Comparison of ENCODE assay signal across 9 cellular contexts in genomic region chr4:76950052-76950845, GRCh38. TPM values are rescaled to one million over a fixed set of nuclear protein-coding genes. Genes with fewer than 3 reads are reported as not detected.
DNase-seq lines count a peak whose midpoint lies in the region; ATAC-seq, FAIRE-seq and TF ChIP-seq lines count a peak whose summit lies in the region.
"Had no signal": no experiment of that assay in that cellular context is flagged by ENCODE, and none has a peak within 500 bp of the region (broad histone marks: within the 10 kb centered on the region; RNA-seq: fewer than 3 reads in every experiment).

No MANE protein-coding gene starts in this region.

- H3K4me2 ChIP-seq in keratinocyte (ENCODE audit: control insufficient read depth, extremely low read depth, insufficient read depth, low read depth, low read length): peak overlapping the region; percentile 87

- H2AFZ ChIP-seq in keratinocyte (ENCODE audit: control insufficient read depth, low read length): peak overlapping the region; percentile 80

- H3K9me1 ChIP-seq in keratinocyte (ENCODE audit: control insufficient read depth, extremely low read depth, insufficient read depth, low read length): no peaks in the 10 kb centered on the region

- DNase-seq in D721Med (ENCODE audit: insufficient read length, low spot score): no peak
- peak; percentile 25 for DNase-seq in HuH-7.5 (ENCODE audit: low spot score)
- DNase-seq in activated CD4-positive, CD25-positive, alpha-beta regulatory T cell treated with anti-CD3 and anti-CD28 coated beads, Interleukin-2, amount 50 U/mL, for 16 hours (ENCODE audit: low read depth, low spot score): peak; percentile 6
- DNase-seq in central memory CD4-positive, alpha-beta T cell: peak; percentile 40
- no peak for DNase-seq in keratinocyte (ENCODE audit: low read depth, low spot score)
- DNase-seq in stimulated activated CD4-positive, alpha-beta T cell treated with anti-CD3 and anti-CD28 coated beads, Interleukin-1b, Interleukin-23, amount 100 ng/mL, for 24 hours (ENCODE audit: low read depth in 4 of 4, low spot score in 1 of 4): peak in 3 of 4 experiments; percentile 17 to 32 (median 24)
- no peak for DNase-seq in GOT3 (lab: John Stamatoyannopoulos, UW)

- TF ChIP-seq CTCF in D721Med (IDR thresholded peaks at IDR 0.05; ENCODE audit: insufficient read depth, missing control alignments): peak; percentile 11
- TF ChIP-seq CTCF in keratinocyte (optimal IDR thresholded peaks at IDR 0.05 in 1 of 3, IDR thresholded peaks at IDR 0.05 in 1 of 3, conservative IDR thresholded peaks at IDR 0.05 in 1 of 3; ENCODE audit: extremely low read depth in 1 of 3, insufficient read depth in 2 of 3, low read length in 3 of 3): peak in 1 of 3 experiments; percentile 16

- H3K9ac ChIP-seq in keratinocyte (ENCODE audit: control insufficient read depth, extremely low read depth, insufficient read depth, low read length): peak overlapping the region; percentile 90

- dilution Hi-C loops in keratinocyte (cut with MboI; ENCODE audit: extremely low pct_ligation_motif_present, low sequenced_read_pairs): no loop called here

- FAIRE-seq in D721Med (lab: Jason Lieb, UNC): no peak
- FAIRE-seq in keratinocyte (lab: Jason Lieb, UNC): no peak
- FAIRE-seq: islet of Langerhans had no signal

- H3K9me3 ChIP-seq in keratinocyte (ENCODE audit: control insufficient read depth, low read depth, low read length): no peaks in the 10 kb centered on the region

- H3K27ac ChIP-seq in keratinocyte (ENCODE audit: control insufficient read depth, insufficient read depth, low read length): peak overlapping the region; percentile 71

- peaks cover 17% of the 10 kb centered on the region for H3K4me1 ChIP-seq in keratinocyte (ENCODE audit: control insufficient read depth, extremely low read depth, insufficient read depth, low read length)

- peak; percentile 15 for ATAC-seq in GM21423 (IDR thresholded peaks at IDR 0.05; ENCODE audit: unreplicated experiment)

- H4K20me1 ChIP-seq in keratinocyte (ENCODE audit: control insufficient read depth, extremely low read depth, insufficient read depth, low read length): no peaks in the 10 kb centered on the region

- peak overlapping the region; percentile 90 to 99 (median 92) for H3K4me3 ChIP-seq in keratinocyte (ENCODE audit: control insufficient read depth in 2 of 3, extremely low read depth in 1 of 3, insufficient read depth in 2 of 3, low read depth in 1 of 3, low read length in 3 of 3)

- no peaks in the 10 kb centered on the region for H3K27me3 ChIP-seq in keratinocyte (ENCODE audit: control insufficient read depth, extremely low read depth, insufficient read depth, low read length)

- peaks cover 0 to 1% of the 10 kb centered on the region in 2 experiments for H3K36me3 ChIP-seq in keratinocyte (ENCODE audit: control insufficient read depth in 2 of 2, extremely low read depth in 1 of 2, insufficient read depth in 2 of 2, low read length in 2 of 2)

- peaks cover 57% of the 10 kb centered on the region for H3K79me2 ChIP-seq in keratinocyte (ENCODE audit: control insufficient read depth, insufficient read depth, low read length)

RNA-seq across cellular contexts. Expression of gene SEPTIN11, which starts 0.7 kb away (rescaled TPM):
- polyA plus RNA-seq in keratinocyte: 68.3 to 99.3 TPM (median 89.2 TPM) in 3 replicates
- polyA plus RNA-seq in keratinocyte (2011; ENCODE audit: low read depth): 82.1 TPM
- polyA plus RNA-seq in keratinocyte (2011; cell fraction: cytosol; rRNA removed): 76.6 and 163 TPM in 2 replicates
- polyA plus RNA-seq in keratinocyte (2011; cell fraction: nucleus; rRNA removed): 88.9 and 94.3 TPM in 2 replicates
- polyA plus RNA-seq in keratinocyte (2012; ENCODE audit: low replicate concordance): 18.4 and 59.9 TPM in 2 replicates
- 36.4 to 154 TPM (median 97.8 TPM) in 3 replicates for polyA minus RNA-seq in keratinocyte
- 73.9 TPM for polyA minus RNA-seq in keratinocyte (2011; cell fraction: cytosol; rRNA and poly(A)+ RNA removed)
- polyA minus RNA-seq in keratinocyte (2011; cell fraction: nucleus; rRNA and poly(A)+ RNA removed): 60.4 and 125 TPM in 2 replicates

RNA-seq across cellular contexts. Expression of gene SOWAHB, which starts 52.3 kb away (rescaled TPM):
- 0.17 to 0.64 TPM (median 0.18 TPM) in 3 replicates for polyA plus RNA-seq in keratinocyte
- polyA plus RNA-seq in keratinocyte (2011; ENCODE audit: low read depth): 1.3 TPM
- 0.25 and 0.40 TPM in 2 replicates for polyA plus RNA-seq in keratinocyte (2011; cell fraction: cytosol; rRNA removed)
- polyA plus RNA-seq in keratinocyte (2011; cell fraction: nucleus; rRNA removed): 0.45 and 0.46 TPM in 2 replicates
- polyA plus RNA-seq in keratinocyte (2012; ENCODE audit: low replicate concordance): 0.17 and 2.9 TPM in 2 replicates
- polyA minus RNA-seq in keratinocyte: 0.58 to 1.2 TPM in 2 of 3 replicates, not detected in the other
- not detected for polyA minus RNA-seq in keratinocyte (2011; cell fraction: cytosol; rRNA and poly(A)+ RNA removed)
- polyA minus RNA-seq in keratinocyte (2011; cell fraction: nucleus; rRNA and poly(A)+ RNA removed): 1.5 TPM in 2 replicates

Comparison
In these comparisons a context has a peak if more than half of its experiments do, and no peak if none do; other contexts are left out.
1. DNase-seq: peak in HuH-7.5 (single experiment), activated CD4-positive, CD25-positive, alpha-beta regulatory T cell treated with anti-CD3 and anti-CD28 coated beads, Interleukin-2, amount 50 U/mL, for 16 hours (single experiment), central memory CD4-positive, alpha-beta T cell (single experiment) and stimulated activated CD4-positive, alpha-beta T cell treated with anti-CD3 and anti-CD28 coated beads, Interleukin-1b, Interleukin-23, amount 100 ng/mL, for 24 hours (3 of 4); none in D721Med (single experiment), keratinocyte (single experiment) and GOT3 (single experiment).